Comparison of ENCODE assay signal across 11 cellular contexts in the genomic region with DNA sequence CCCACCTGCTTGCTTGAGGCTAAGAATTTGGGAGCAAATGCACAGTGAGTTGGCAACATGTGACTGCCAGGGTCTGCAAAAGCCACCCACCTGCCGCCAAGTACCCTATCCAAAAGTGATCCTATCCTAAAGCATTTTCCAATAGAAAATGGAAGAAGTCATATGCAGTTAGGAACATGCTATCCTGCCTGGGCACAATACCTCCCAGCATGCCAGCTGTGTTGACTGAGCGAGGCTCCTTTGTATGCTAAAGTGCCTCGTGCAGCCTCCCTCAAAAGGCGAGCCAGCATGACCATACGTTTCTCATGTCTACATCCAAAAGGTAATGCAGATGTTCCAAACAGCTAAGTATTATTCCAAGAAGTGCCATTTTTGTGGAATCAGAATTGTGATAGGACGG. TPM values are rescaled to one million over a fixed set of nuclear protein-coding genes. Genes with fewer than 3 reads are reported as not detected.
DNase-seq lines count a peak whose midpoint lies in the region; ATAC-seq and TF ChIP-seq lines count a peak whose summit lies in the region.
"Had no signal": no experiment of that assay in that cellular context is flagged by ENCODE, and none has a peak within 500 bp of the region (broad histone marks: within the 10 kb centered on the region; RNA-seq: fewer than 3 reads in every experiment).

No MANE protein-coding gene starts in this region.

- H3K79me1 ChIP-seq in neuronal stem cell (ENCODE audit: low read depth, low read length) = no peaks in the 10 kb centered on the region

- no peak overlapping the region for H3K14ac ChIP-seq in neuronal stem cell (ENCODE audit: low read length)

- H2BK5ac ChIP-seq in neuronal stem cell (ENCODE audit: low read length) = peak overlapping the region; percentile 8

- intact Hi-C loops in breast epithelium (cut with DNase I; ENCODE audit: low total_unique reads) = no loop called here

- peak; percentile 58 for DNase-seq in COLO668 (lab: John Stamatoyannopoulos, UW; ENCODE audit: unreplicated experiment)
- DNase-seq in NCI-H146 (lab: John Stamatoyannopoulos, UW) = peak; percentile 89
- DNase-seq in breast epithelium (ENCODE audit: low spot score in 2 of 2) = no peak
- DNase-seq in neuronal stem cell (ENCODE audit: low spot score) = no peak
- no peak for DNase-seq in NOMO-1 treated with DMSO at 0.1 percent for 48 hours (lab: John Stamatoyannopoulos, UW; ENCODE audit: unreplicated experiment)
- DNase-seq: activated T-cell treated with anti-CD3 and anti-CD28 coated beads, Interleukin-2, amount 50 U/mL, for 4 hours; CD8-positive, alpha-beta memory T cell; T-helper 2 cell had no signal

- H2BK120ac ChIP-seq in neuronal stem cell (ENCODE audit: low read depth, low read length) = no peak overlapping the region

- H4K91ac ChIP-seq in neuronal stem cell (ENCODE audit: low read depth, low read length, poor library complexity) = no peak overlapping the region

- H2BK15ac ChIP-seq in neuronal stem cell (ENCODE audit: low read length) = no peak overlapping the region

- peak overlapping the region; percentile 88 to 89 for H3K27ac ChIP-seq in breast epithelium
- peak overlapping the region; percentile 90 for H3K27ac ChIP-seq in neuronal stem cell (replicated peaks; ENCODE audit: low read length)

- H3K27me3 ChIP-seq in breast epithelium (no peaks in the 10 kb centered on the region), neuronal stem cell (ENCODE audit: control insufficient read depth in 3 of 3, insufficient read depth in 3 of 3, low read depth in 1 of 3, low read length in 3 of 3) (no peaks in the 10 kb centered on the region)

- H3K18ac ChIP-seq in neuronal stem cell (ENCODE audit: low read length) = peak overlapping the region; percentile 42

- TF ChIP-seq POLR2A in breast epithelium (IDR thresholded peaks at IDR 0.05) = no peak

- H3K9ac ChIP-seq in neuronal stem cell (ENCODE audit: low read depth, low read length, poor library complexity) = no peak overlapping the region

- H3K4me1 ChIP-seq in breast epithelium (peaks cover 11 to 34% of the 10 kb centered on the region in 2 donors), neuronal stem cell (ENCODE audit: control insufficient read depth in 2 of 2, insufficient read depth in 1 of 2, low read depth in 1 of 2, low read length in 2 of 2) (peaks cover 18 to 28% of the 10 kb centered on the region in 2 donors)

- H3K36me3 ChIP-seq in breast epithelium (no peaks in the 10 kb centered on the region), neuronal stem cell (replicated peaks in 1 of 2; ENCODE audit: control insufficient read depth in 2 of 2, insufficient read depth in 2 of 2, low read length in 2 of 2) (no peaks in the 10 kb centered on the region)

- H3K4me2 ChIP-seq in neuronal stem cell (ENCODE audit: insufficient read depth, low read length, poor library complexity, severe bottlenecking) = no peak overlapping the region

- H3K9me3 ChIP-seq in breast epithelium = no peaks in the 10 kb centered on the region
- no peaks in the 10 kb centered on the region for H3K9me3 ChIP-seq in neuronal stem cell (replicated peaks in 1 of 2; ENCODE audit: control insufficient read depth in 2 of 2, insufficient read depth in 1 of 2, low read depth in 1 of 2, low read length in 2 of 2)

- no peak for ATAC-seq in GM19324 (IDR thresholded peaks at IDR 0.05; ENCODE audit: low FRiP score, unreplicated experiment)
- no peak for ATAC-seq in GM21576 (IDR thresholded peaks at IDR 0.05; ENCODE audit: unreplicated experiment)
- no peak for ATAC-seq in GM21528 (IDR thresholded peaks at IDR 0.05; ENCODE audit: low FRiP score, unreplicated experiment)
- ATAC-seq: activated T-cell treated with anti-CD3 and anti-CD28 coated beads, Interleukin-2, amount 50 U/mL, for 4 hours had no signal

- H3K4me3 ChIP-seq in breast epithelium (no peak overlapping the region), neuronal stem cell (ENCODE audit: low read length in 2 of 2) (no peak overlapping the region)

- no peak overlapping the region for H3K4ac ChIP-seq in neuronal stem cell (ENCODE audit: low read length)

- no peak for TF ChIP-seq CTCF in breast epithelium (IDR thresholded peaks at IDR 0.05)

- H2AFZ ChIP-seq in neuronal stem cell (ENCODE audit: low read length) = no peak overlapping the region

- H2AK5ac ChIP-seq in neuronal stem cell (ENCODE audit: low read depth, low read length) = peak overlapping the region; percentile 22

- no peak overlapping the region for H2BK12ac ChIP-seq in neuronal stem cell (ENCODE audit: low read length)

- H3K23ac ChIP-seq in neuronal stem cell (ENCODE audit: low read depth, low read length, poor library complexity) = no peak overlapping the region

- WGBS in neuronal stem cell (ENCODE audit: extremely low coverage in 2 of 2, insufficient read length in 2 of 2, insufficient replicate concordance in 1 of 2), 2 donors = no CpG with 5 or more reads among the region's 6 CpGs

- H4K8ac ChIP-seq in neuronal stem cell (ENCODE audit: low read depth, low read length) = no peak overlapping the region

RNA-seq across cellular contexts. Expression of gene TRAF3IP2, which starts 52.7 kb away (rescaled TPM):
- total RNA-seq in breast epithelium = 10 to 100 TPM; 28.2 to 42.9 (median 41.6) TPM
- polyA plus RNA-seq in neuronal stem cell (2013, experiment 1 of 2) = 2.5 TPM
- polyA plus RNA-seq in neuronal stem cell (2013, experiment 2 of 2) = 2.1 TPM

Comparison
In these comparisons a context has a peak if more than half of its experiments do, and no peak if none do; other contexts are left out.
1. DNase-seq: peak in COLO668 (single experiment) and NCI-H146 (single experiment); none in breast epithelium (0 of 2), neuronal stem cell (single experiment) and NOMO-1 treated with DMSO at 0.1 percent for 48 hours (single experiment).